Comparison of ENCODE assay signal across 14 cellular contexts in genomic region chr11:99098751-99099150, GRCh38.
DNase-seq lines count a peak whose midpoint lies in the region; ATAC-seq lines count a peak whose summit lies in the region.
"Had no signal": no experiment of that assay in that cellular context is flagged by ENCODE, and none has a peak within 500 bp of the region (broad histone marks: within the 10 kb centered on the region; RNA-seq: fewer than 3 reads in every experiment).

No MANE protein-coding gene starts in this region.

- ATAC-seq in GM19035 (IDR thresholded peaks at IDR 0.05; ENCODE audit: unreplicated experiment) (peak; percentile 99), HG02623 (IDR thresholded peaks at IDR 0.05; ENCODE audit: unreplicated experiment) (peak; percentile 89), HG03457 (IDR thresholded peaks at IDR 0.05; ENCODE audit: unreplicated experiment) (peak; percentile 87)
- ATAC-seq: stimulated activated naive CD8-positive, alpha-beta T cell treated with anti-CD3 and anti-CD28 coated beads, Interleukin-15, amount 100 ng/mL, for 72 hours had no signal

- DNase-seq in retina (peak; percentile 9), SKM-1 treated with dmso at 0.1 percent for 144 hours (lab: John Stamatoyannopoulos, UW; ENCODE audit: unreplicated experiment) (no peak), amniotic stem cell (lab: John Stamatoyannopoulos, UW) (no peak)
- no peak for DNase-seq in stimulated activated CD4-positive, alpha-beta T cell treated with anti-CD3 and anti-CD28 coated beads, Interleukin-4, amount 100 ng/mL, for 24 hours
- DNase-seq: activated naive CD4-positive, alpha-beta T cell treated with anti-CD3 and anti-CD28 coated beads, Interleukin-2, amount 10 ng/mL, durations not matched to agents 7 days and 5 days; dermis blood vessel endothelial cell; DMS79; H9; hippocampal formation; MV-4-11; stimulated activated naive CD8-positive, alpha-beta T cell treated with anti-CD3 and anti-CD28 coated beads, Interleukin-15, amount 100 ng/mL, for 72 hours had no signal
